22 cellular contexts compared by ENCODE assay signal in the genomic region with DNA sequence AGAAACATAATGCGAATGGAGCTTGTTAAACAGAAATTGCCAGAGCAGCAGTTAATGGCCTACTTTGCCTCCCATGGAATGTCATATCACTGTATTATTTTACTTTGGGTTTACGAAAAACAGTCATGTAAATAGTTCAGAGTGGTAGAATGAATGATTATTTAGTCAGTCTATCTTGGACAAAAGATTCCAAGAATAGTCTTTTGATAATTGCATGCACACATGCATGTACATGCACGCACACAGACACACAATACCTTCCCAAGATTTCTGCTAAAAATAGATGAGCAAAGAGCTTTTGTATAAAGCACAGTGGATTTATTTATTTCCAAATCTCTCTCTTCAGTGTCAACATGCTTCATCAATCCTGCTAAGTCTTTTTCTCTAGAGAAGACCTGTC.
"Had no signal": no experiment of that assay in that cellular context is flagged by ENCODE, and none has a peak within 500 bp of the region (broad histone marks: within the 10 kb centered on the region; RNA-seq: fewer than 3 reads in every experiment).

No MANE protein-coding gene starts in this region.

- H3K4me3 ChIP-seq: body of pancreas, lower lobe of right lung, neural progenitor cell, prostate gland, right atrium auricular region, suprapubic skin, transverse colon had no signal

- DNase-seq: activated CD4-positive, alpha-beta memory T cell treated with anti-CD3 and anti-CD28 coated beads, Interleukin-2, amount 10 ng/mL, durations not matched to agents 7 days and 5 days; activated CD4-positive, alpha-beta T cell treated with anti-CD3 and anti-CD28 coated beads, Interleukin-2, amount 10 ng/mL, durations not matched to agents 24 days and 14 days; activated effector memory CD4-positive, alpha-beta T cell treated with Interleukin-2 at 50 U/mL for 16 hours; activated naive CD4-positive, alpha-beta T cell treated with anti-CD3 and anti-CD28 coated beads, Interleukin-2, amount 10 ng/mL, durations not matched to agents 7 days and 5 days; activated naive CD8-positive, alpha-beta T cell treated with anti-CD3 and anti-CD28 coated beads, Interleukin-2, amount 50 U/mL, for 24 hours; activated T-cell treated with anti-CD3 and anti-CD28 coated beads, Interleukin-2, amount 50 U/mL, for 72 hours; body of pancreas; foreskin fibroblast; kidney; lower lobe of right lung; mesendoderm; naive B cell; stimulated activated CD4-positive, alpha-beta T cell treated with anti-CD3 and anti-CD28 coated beads, Interleukin-12 subunit alpha, Interleukin-12 subunit beta, amount 100 ng/mL, for 4 hours; stimulated activated CD4-positive, alpha-beta T cell treated with anti-CD3 and anti-CD28 coated beads, Interleukin-4, amount 100 ng/mL, for 4 hours; stimulated activated naive CD8-positive, alpha-beta T cell treated with anti-CD3 and anti-CD28 coated beads, Interleukin-15, amount 100 ng/mL, for 72 hours; transverse colon had no signal

- H3K27me3 Mint-ChIP-seq: activated CD4-positive, alpha-beta memory T cell treated with anti-CD3 and anti-CD28 coated beads, Interleukin-2, amount 10 ng/mL, durations not matched to agents 7 days and 5 days; activated CD4-positive, alpha-beta T cell treated with anti-CD3 and anti-CD28 coated beads, Interleukin-2, amount 10 ng/mL, durations not matched to agents 24 days and 14 days; activated naive CD4-positive, alpha-beta T cell treated with anti-CD3 and anti-CD28 coated beads, Interleukin-2, amount 10 ng/mL, durations not matched to agents 7 days and 5 days; activated naive CD8-positive, alpha-beta T cell treated with anti-CD3 and anti-CD28 coated beads, Interleukin-2, amount 50 U/mL, for 24 hours; naive B cell; stimulated activated naive CD8-positive, alpha-beta T cell treated with anti-CD3 and anti-CD28 coated beads, Interleukin-15, amount 100 ng/mL, for 72 hours had no signal

- H3K4me1 Mint-ChIP-seq: activated CD4-positive, alpha-beta memory T cell treated with anti-CD3 and anti-CD28 coated beads, Interleukin-2, amount 10 ng/mL, durations not matched to agents 7 days and 5 days; activated CD4-positive, alpha-beta T cell treated with anti-CD3 and anti-CD28 coated beads, Interleukin-2, amount 10 ng/mL, durations not matched to agents 24 days and 14 days; activated naive CD4-positive, alpha-beta T cell treated with anti-CD3 and anti-CD28 coated beads, Interleukin-2, amount 10 ng/mL, durations not matched to agents 7 days and 5 days; activated naive CD8-positive, alpha-beta T cell treated with anti-CD3 and anti-CD28 coated beads, Interleukin-2, amount 50 U/mL, for 24 hours; naive B cell; stimulated activated naive CD8-positive, alpha-beta T cell treated with anti-CD3 and anti-CD28 coated beads, Interleukin-15, amount 100 ng/mL, for 72 hours had no signal

- H3K27ac Mint-ChIP-seq: activated CD4-positive, alpha-beta memory T cell treated with anti-CD3 and anti-CD28 coated beads, Interleukin-2, amount 10 ng/mL, durations not matched to agents 7 days and 5 days; activated CD4-positive, alpha-beta T cell treated with anti-CD3 and anti-CD28 coated beads, Interleukin-2, amount 10 ng/mL, durations not matched to agents 24 days and 14 days; activated naive CD4-positive, alpha-beta T cell treated with anti-CD3 and anti-CD28 coated beads, Interleukin-2, amount 10 ng/mL, durations not matched to agents 7 days and 5 days; activated naive CD8-positive, alpha-beta T cell treated with anti-CD3 and anti-CD28 coated beads, Interleukin-2, amount 50 U/mL, for 24 hours; activated T-cell treated with anti-CD3 and anti-CD28 coated beads, Interleukin-2, amount 50 U/mL, for 72 hours; naive B cell; neural progenitor cell; stimulated activated naive CD8-positive, alpha-beta T cell treated with anti-CD3 and anti-CD28 coated beads, Interleukin-15, amount 100 ng/mL, for 72 hours had no signal

- H3K36me3 Mint-ChIP-seq: activated naive CD4-positive, alpha-beta T cell treated with anti-CD3 and anti-CD28 coated beads, Interleukin-2, amount 10 ng/mL, durations not matched to agents 7 days and 5 days; naive B cell; neural progenitor cell had no signal

- H3K4me3 Mint-ChIP-seq: activated CD4-positive, alpha-beta memory T cell treated with anti-CD3 and anti-CD28 coated beads, Interleukin-2, amount 10 ng/mL, durations not matched to agents 7 days and 5 days; activated CD4-positive, alpha-beta T cell treated with anti-CD3 and anti-CD28 coated beads, Interleukin-2, amount 10 ng/mL, durations not matched to agents 24 days and 14 days; activated naive CD4-positive, alpha-beta T cell treated with anti-CD3 and anti-CD28 coated beads, Interleukin-2, amount 10 ng/mL, durations not matched to agents 7 days and 5 days; activated naive CD8-positive, alpha-beta T cell treated with anti-CD3 and anti-CD28 coated beads, Interleukin-2, amount 50 U/mL, for 24 hours; activated T-cell treated with anti-CD3 and anti-CD28 coated beads, Interleukin-2, amount 50 U/mL, for 72 hours; naive B cell; neural progenitor cell; stimulated activated naive CD8-positive, alpha-beta T cell treated with anti-CD3 and anti-CD28 coated beads, Interleukin-15, amount 100 ng/mL, for 72 hours had no signal

- H3K4me1 ChIP-seq: body of pancreas, lower lobe of right lung, neural progenitor cell, prostate gland, right atrium auricular region, transverse colon had no signal

- H3K36me3 ChIP-seq: lower lobe of right lung, neural progenitor cell, prostate gland, right atrium auricular region, suprapubic skin, transverse colon had no signal

- H3K27ac ChIP-seq: body of pancreas, epithelial cell of prostate, lower lobe of right lung, neural progenitor cell, prostate gland, right atrium auricular region, suprapubic skin, transverse colon, VCaP had no signal

- H3K9me3 Mint-ChIP-seq: activated CD4-positive, alpha-beta memory T cell treated with anti-CD3 and anti-CD28 coated beads, Interleukin-2, amount 10 ng/mL, durations not matched to agents 7 days and 5 days; activated CD4-positive, alpha-beta T cell treated with anti-CD3 and anti-CD28 coated beads, Interleukin-2, amount 10 ng/mL, durations not matched to agents 24 days and 14 days; activated naive CD4-positive, alpha-beta T cell treated with anti-CD3 and anti-CD28 coated beads, Interleukin-2, amount 10 ng/mL, durations not matched to agents 7 days and 5 days; activated naive CD8-positive, alpha-beta T cell treated with anti-CD3 and anti-CD28 coated beads, Interleukin-2, amount 50 U/mL, for 24 hours; activated T-cell treated with anti-CD3 and anti-CD28 coated beads, Interleukin-2, amount 50 U/mL, for 72 hours; naive B cell; neural progenitor cell; stimulated activated naive CD8-positive, alpha-beta T cell treated with anti-CD3 and anti-CD28 coated beads, Interleukin-15, amount 100 ng/mL, for 72 hours had no signal

- H3K9me3 ChIP-seq: body of pancreas, lower lobe of right lung, prostate gland, right atrium auricular region, suprapubic skin, transverse colon had no signal

- H3K27me3 ChIP-seq: body of pancreas, neural progenitor cell, right atrium auricular region, suprapubic skin, transverse colon had no signal
